ENCODE assay signal across 10 cellular contexts in genomic region chr12:94320109-94320508, GRCh38.
"Had no signal": no experiment of that assay in that cellular context is flagged by ENCODE, and none has a peak within 500 bp of the region (broad histone marks: within the 10 kb centered on the region; RNA-seq: fewer than 3 reads in every experiment).

No MANE protein-coding gene starts in this region.

- H3K4me2 ChIP-seq: KMS-11 had no signal

- FAIRE-seq: HepG2 had no signal

- H3K27me3 Mint-ChIP-seq: IgD-negative memory B cell had no signal

- DNase-seq: GM23248, GOT3, H7, KBM-7 had no signal

- H3K4me3 ChIP-seq: GM23248, HAP-1 had no signal

- H3K4me1 ChIP-seq: HAP-1 had no signal

- ATAC-seq: HCT116, HepG2 had no signal

- H3K27ac ChIP-seq: GM23248, HL-60, KMS-11 had no signal

- H3K4me3 Mint-ChIP-seq: IgD-negative memory B cell had no signal

- H2AFZ ChIP-seq: GM23248 had no signal

- H3K9ac ChIP-seq: GM23248, KMS-11 had no signal
